ENCODE assay signal across 8 cellular contexts in the genomic region with DNA sequence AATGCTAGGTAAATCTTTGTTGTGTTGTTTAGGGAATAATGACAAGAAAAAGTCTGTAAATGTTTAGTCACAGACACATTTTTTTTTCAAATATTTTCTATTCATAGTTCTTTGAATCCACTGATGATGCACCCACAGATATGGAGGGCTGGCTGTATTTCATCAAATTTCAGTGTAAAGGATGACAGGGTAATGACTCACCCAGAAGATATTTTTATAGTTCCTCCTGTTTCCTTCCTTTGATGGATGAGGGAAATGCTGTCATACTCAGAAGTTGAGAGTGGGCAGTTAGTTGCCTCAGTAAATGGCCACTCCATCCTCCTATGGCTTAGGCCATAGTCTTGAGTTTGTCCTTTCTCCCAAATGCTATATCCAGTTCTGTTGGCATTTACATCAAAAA.
DNase-seq lines count a peak whose midpoint lies in the region; ATAC-seq lines count a peak whose summit lies in the region.

No MANE protein-coding gene starts in this region.

- H3K27ac ChIP-seq in angular gyrus (ENCODE audit: low read depth, low read length), result peak overlapping the region; percentile 56
- no peak overlapping the region for H3K27ac ChIP-seq in substantia nigra (ENCODE audit: low read depth, low read length, poor library complexity, severe bottlenecking)

- DNase-seq in CD1c-positive myeloid dendritic cell (ENCODE audit: extremely low spot score) (peak; percentile 80), LHCN-M2 (ENCODE audit: low read depth) (peak; percentile 97), lung microvascular endothelial cell (ENCODE audit: low read depth in 2 of 2) (peak; percentile 84 to 93), substantia nigra (lab: John Stamatoyannopoulos, UW) (no peak), cerebellum (ENCODE audit: low spot score) (no peak)

- ATAC-seq in GM21717 (IDR thresholded peaks at IDR 0.05; ENCODE audit: unreplicated experiment) (no peak), GM21786 (IDR thresholded peaks at IDR 0.05; ENCODE audit: unreplicated experiment) (no peak)

Comparison
In these comparisons a context has a peak if more than half of its experiments do, and no peak if none do; other contexts are left out.
1. DNase-seq: peak in CD1c-positive myeloid dendritic cell (single experiment), LHCN-M2 (single experiment) and lung microvascular endothelial cell (2 of 2); none in substantia nigra (0 of 49) and cerebellum (single experiment).